1 cellular context compared by ENCODE assay signal in genomic region chr1:224392411-224393249, GRCh38.
TF ChIP-seq lines count a peak whose summit lies in the region.

No MANE protein-coding gene starts in this region.

TF ChIP-seq in K562, 482 proteins besides CTCF, POLR2A, EP300 and RAD21 (continues in another document):
- TF ChIP-seq YY1 (IDR thresholded peaks at IDR 0.05; ENCODE audit: borderline replicate concordance in 1 of 3, control insufficient read depth in 1 of 3, extremely low read depth in 1 of 3, insufficient read depth in 3 of 3, insufficient read length in 1 of 3, insufficient replicate concordance in 2 of 3, low read depth in 1 of 3, low read length in 2 of 3) = no peak
- TF ChIP-seq NR2F6 (CRISPR knock-in tag; IDR thresholded peaks at IDR 0.05) = no peak
- peak; percentile 51; the same call in 1 of the 2 replicates for TF ChIP-seq MYC (IDR thresholded peaks at IDR 0.05; ENCODE audit: low read depth, low read length)
- TF ChIP-seq MYC (CRISPR knock-in tag; IDR thresholded peaks at IDR 0.05; ENCODE audit: borderline replicate concordance, low read depth) = no peak
- peak; percentile 78; the same call in 1 of the 2 replicates for TF ChIP-seq GATA2 (CRISPR knock-in tag; IDR thresholded peaks at IDR 0.05)
- TF ChIP-seq SP1 (CRISPR knock-in tag; IDR thresholded peaks at IDR 0.05) = no peak
- peak; percentile 86 for TF ChIP-seq ARID3A (IDR thresholded peaks at IDR 0.05; ENCODE audit: borderline replicate concordance, low read depth, low read length)
- peak; percentile 77 for TF ChIP-seq ZNF175 (CRISPR knock-in tag; IDR thresholded peaks at IDR 0.05; ENCODE audit: low read depth)
- TF ChIP-seq POLR3G (IDR thresholded peaks at IDR 0.05; ENCODE audit: extremely low read depth, insufficient read length, insufficient replicate concordance) = no peak
- peak; percentile 64; the same call in 1 of the 2 replicates for TF ChIP-seq ZNF644 (tag; IDR thresholded peaks at IDR 0.05; ENCODE audit: low read depth)
- peak; percentile 73; the same call in 1 of the 2 replicates for TF ChIP-seq CC2D1A (IDR thresholded peaks at IDR 0.05)
- peak; percentile 90 to 98 for TF ChIP-seq RCOR1 (IDR thresholded peaks at IDR 0.05; ENCODE audit: borderline replicate concordance in 1 of 2, low read depth in 2 of 2, low read length in 2 of 2)
- TF ChIP-seq ZNF639 (CRISPR knock-in tag; conservative IDR thresholded peaks at IDR 0.05 in 1 of 2, IDR thresholded peaks at IDR 0.05 in 1 of 2) = peak in 1 of 2 experiments; percentile 70; a peak in 2 of 4 replicates
- TF ChIP-seq KHSRP (IDR thresholded peaks at IDR 0.05) = peak; percentile 25; the same call in 1 of the 2 replicates
- TF ChIP-seq ZNF707 (CRISPR knock-in tag; conservative IDR thresholded peaks at IDR 0.05) = no peak
- no peak for TF ChIP-seq ELF4 (CRISPR knock-in tag; IDR thresholded peaks at IDR 0.05)
- TF ChIP-seq ZNF431 (CRISPR knock-in tag; IDR thresholded peaks at IDR 0.05) = no peak
- no peak for TF ChIP-seq RFX5 (IDR thresholded peaks at IDR 0.05; ENCODE audit: low read depth, low read length)
- no peak for TF ChIP-seq ZBTB8A (IDR thresholded peaks at IDR 0.05; ENCODE audit: partially characterized antibody)
- TF ChIP-seq ZNF384 (IDR thresholded peaks at IDR 0.05; ENCODE audit: low read depth, low read length) = peak; percentile 97
- peak; percentile 97 for TF ChIP-seq DPF2 (IDR thresholded peaks at IDR 0.05)
- TF ChIP-seq LEF1 (IDR thresholded peaks at IDR 0.05) = peak; percentile 75
- no peak for TF ChIP-seq XRCC5 (IDR thresholded peaks at IDR 0.05; ENCODE audit: low read depth, low read length)
- TF ChIP-seq ZNF174 (CRISPR knock-in tag; IDR thresholded peaks at IDR 0.05) = no peak
- no peak for TF ChIP-seq NR4A1 (CRISPR knock-in tag; IDR thresholded peaks at IDR 0.05)
- no peak for TF ChIP-seq NR4A1 (tag; IDR thresholded peaks at IDR 0.05)
- TF ChIP-seq POLR2AphosphoS5 (IDR thresholded peaks at IDR 0.05; ENCODE audit: control insufficient read depth, insufficient read depth, low read depth, low read length) = peak; percentile 96
- TF ChIP-seq POLR2H (tag; IDR thresholded peaks at IDR 0.05; ENCODE audit: low read depth) = 0 out of 2 replicates have a peak, but pooled peaks have one; percentile 50
- TF ChIP-seq ZNF592 (IDR thresholded peaks at IDR 0.05) = peak; percentile 56; the same call in 1 of the 2 replicates
- peak; percentile 82; the same call in 1 of the 2 replicates for TF ChIP-seq JUND (IDR thresholded peaks at IDR 0.05; ENCODE audit: borderline replicate concordance, low read depth, low read length)
- peak; percentile 82 for TF ChIP-seq JUND (tag; IDR thresholded peaks at IDR 0.05; ENCODE audit: borderline replicate concordance, low read depth, low read length)
- TF ChIP-seq BCLAF1 (IDR thresholded peaks at IDR 0.05; ENCODE audit: borderline replicate concordance in 1 of 2, control insufficient read depth in 1 of 2, low read depth in 2 of 2, low read length in 1 of 2) = peak in 1 of 2 experiments; percentile 86; a peak in 2 of 4 replicates
- TF ChIP-seq ZBTB1 (CRISPR knock-in tag; IDR thresholded peaks at IDR 0.05; ENCODE audit: borderline replicate concordance, low read depth) = no peak
- peak; percentile 96 for TF ChIP-seq TCF3 (CRISPR knock-in tag; IDR thresholded peaks at IDR 0.05)
- peak in 1 of 2 experiments; percentile 90; a peak in 2 of 4 replicates for TF ChIP-seq TBL1XR1 (IDR thresholded peaks at IDR 0.05; ENCODE audit: low read length in 2 of 2)
- TF ChIP-seq HDAC2 (IDR thresholded peaks at IDR 0.05) = peak; percentile 95
- TF ChIP-seq USF1 (CRISPR knock-in tag; IDR thresholded peaks at IDR 0.05) = no peak
- no peak for TF ChIP-seq ZFP91 (CRISPR knock-in tag; IDR thresholded peaks at IDR 0.05)
- TF ChIP-seq ZNF143 (CRISPR knock-in tag; IDR thresholded peaks at IDR 0.05) = no peak
- TF ChIP-seq ID3 (CRISPR knock-in tag; IDR thresholded peaks at IDR 0.05) = no peak
- peak; percentile 52; the same call in 1 of the 2 replicates for TF ChIP-seq ID3 (tag; IDR thresholded peaks at IDR 0.05)
- TF ChIP-seq EGR1 (conservative IDR thresholded peaks at IDR 0.05) = peak; percentile 48
- TF ChIP-seq SMARCA4 (IDR thresholded peaks at IDR 0.05) = peak; percentile 96
- no peak for TF ChIP-seq ZFP30 (CRISPR knock-in tag; IDR thresholded peaks at IDR 0.05; ENCODE audit: borderline replicate concordance)
- TF ChIP-seq HMBOX1 (IDR thresholded peaks at IDR 0.05) = peak; percentile 71
- no peak for TF ChIP-seq ZNF354B (CRISPR knock-in tag; IDR thresholded peaks at IDR 0.05)
- 0 out of 2 replicates have a peak, but pooled peaks have one; percentile 22 for TF ChIP-seq RB1 (IDR thresholded peaks at IDR 0.05; ENCODE audit: low read depth)
- no peak for TF ChIP-seq RHOXF2B (CRISPR knock-in tag; conservative IDR thresholded peaks at IDR 0.05)
- 0 out of 2 replicates have a peak, but pooled peaks have one; percentile 41 for TF ChIP-seq MBD2 (IDR thresholded peaks at IDR 0.05; ENCODE audit: borderline replicate concordance, low read depth)
- TF ChIP-seq ZBTB11 (CRISPR knock-in tag; IDR thresholded peaks at IDR 0.05) = peak in 1 of 3 experiments; percentile 65; a peak in 2 of 6 replicates
